ENCODE assay signal across 8 cellular contexts in genomic region chr2:206160124-206160806, GRCh38. TPM values are rescaled to one million over a fixed set of nuclear protein-coding genes. Genes with fewer than 3 reads are reported as not detected.
DNase-seq lines count a peak whose midpoint lies in the region; ATAC-seq, FAIRE-seq and TF ChIP-seq lines count a peak whose summit lies in the region.

No MANE protein-coding gene starts in this region.

- peak; percentile 40 for DNase-seq in stimulated activated CD8-positive, alpha-beta memory T cell treated with anti-CD3 and anti-CD28 coated beads, Interleukin-12 subunit alpha, Interleukin-12 subunit beta, amount 100 ng/mL, for 24 hours (ENCODE audit: extremely low read depth)
- DNase-seq in stimulated activated CD8-positive, alpha-beta memory T cell treated with anti-CD3 and anti-CD28 coated beads, Interleukin-4, amount 100 ng/mL, for 48 hours = no peak
- DNase-seq in NCI-H2227 treated with DMSO at 0.1 percent for 48 hours (lab: John Stamatoyannopoulos, UW) = peak; percentile 75
- no peak for DNase-seq in kidney
- DNase-seq in superior temporal gyrus (ENCODE audit: extremely low spot score) = peak; percentile 24
- DNase-seq in GM19239 (ENCODE audit: insufficient read length, low spot score) = no peak

- peak overlapping the region; percentile 96 for H3K4me3 ChIP-seq in kidney (ENCODE audit: low read length in 2 of 2)

- peak overlapping the region; percentile 17 to 100 (median 100) for H3K27ac Mint-ChIP-seq in brain

- H3K27ac ChIP-seq in kidney (ENCODE audit: low read depth in 2 of 2, low read length in 2 of 2) = peak overlapping the region; percentile 79 to 89

- peaks cover 9 to 27% of the 10 kb centered on the region in 2 donors for H3K36me3 ChIP-seq in kidney (ENCODE audit: control insufficient read depth in 1 of 2, insufficient read depth in 2 of 2, low read length in 2 of 2)

- H3K9ac ChIP-seq in kidney (ENCODE audit: low read length in 2 of 2) = peak overlapping the region; percentile 68 to 89

- H3K36me3 Mint-ChIP-seq in brain = peaks cover 56% of the 10 kb centered on the region

- TF ChIP-seq CTCF in brain (conservative IDR thresholded peaks at IDR 0.05) (no peak), kidney (IDR thresholded peaks at IDR 0.05; ENCODE audit: borderline replicate concordance, extremely low read depth, insufficient read depth) (no peak)

- peaks cover 65% of the 10 kb centered on the region for H3K4me1 Mint-ChIP-seq in brain

- FAIRE-seq in kidney (lab: Jason Lieb, UNC) (no peak), GM19239 (lab: Jason Lieb, UNC) (no peak)

- no peaks in the 10 kb centered on the region for H3K9me3 ChIP-seq in kidney (ENCODE audit: control insufficient read depth in 1 of 2, low read length in 2 of 2)

- peaks cover 18% of the 10 kb centered on the region for H3K27me3 Mint-ChIP-seq in brain

- peak; percentile 57 for ATAC-seq in HG02759 (IDR thresholded peaks at IDR 0.05; ENCODE audit: unreplicated experiment)

- intact Hi-C loops in kidney (cut with DNase I) = no loop called here

- H3K4me3 Mint-ChIP-seq in brain = peak overlapping the region; percentile 91 to 100 (median 99)

- peaks cover 6 to 13% of the 10 kb centered on the region in 2 donors for H3K4me1 ChIP-seq in kidney (ENCODE audit: control insufficient read depth in 1 of 2, insufficient read depth in 1 of 2, low read depth in 1 of 2, low read length in 2 of 2)

- H3K9me3 Mint-ChIP-seq in brain = peaks cover 0 to 3% (median 0%) of the 10 kb centered on the region in 5 experiments

RNA-seq across cellular contexts. Expression of gene EEF1B2, which starts 0.6 kb away (rescaled TPM):
- 333 TPM for polyA plus RNA-seq in brain (ENCODE audit: insufficient read depth, low read depth, low replicate concordance)
- total RNA-seq in kidney = 444 TPM
- 529 TPM for polyA plus RNA-seq in kidney (ENCODE audit: insufficient read depth, low read depth, low replicate concordance)

RNA-seq across cellular contexts. Expression of gene NDUFS1, which starts 1.0 kb away (rescaled TPM):
- polyA plus RNA-seq in brain (ENCODE audit: insufficient read depth, low read depth, low replicate concordance) = 55.6 TPM
- 97.2 TPM for total RNA-seq in kidney
- 67.6 TPM for polyA plus RNA-seq in kidney (ENCODE audit: insufficient read depth, low read depth, low replicate concordance)

Comparison
In these comparisons a context has a peak if more than half of its experiments do, and no peak if none do; other contexts are left out.
1. DNase-seq: peak in stimulated activated CD8-positive, alpha-beta memory T cell treated with anti-CD3 and anti-CD28 coated beads, Interleukin-12 subunit alpha, Interleukin-12 subunit beta, amount 100 ng/mL, for 24 hours (single experiment), NCI-H2227 treated with DMSO at 0.1 percent for 48 hours (single experiment) and superior temporal gyrus (single experiment); none in stimulated activated CD8-positive, alpha-beta memory T cell treated with anti-CD3 and anti-CD28 coated beads, Interleukin-4, amount 100 ng/mL, for 48 hours (single experiment), kidney (single experiment) and GM19239 (single experiment).